In the genomic region with DNA sequence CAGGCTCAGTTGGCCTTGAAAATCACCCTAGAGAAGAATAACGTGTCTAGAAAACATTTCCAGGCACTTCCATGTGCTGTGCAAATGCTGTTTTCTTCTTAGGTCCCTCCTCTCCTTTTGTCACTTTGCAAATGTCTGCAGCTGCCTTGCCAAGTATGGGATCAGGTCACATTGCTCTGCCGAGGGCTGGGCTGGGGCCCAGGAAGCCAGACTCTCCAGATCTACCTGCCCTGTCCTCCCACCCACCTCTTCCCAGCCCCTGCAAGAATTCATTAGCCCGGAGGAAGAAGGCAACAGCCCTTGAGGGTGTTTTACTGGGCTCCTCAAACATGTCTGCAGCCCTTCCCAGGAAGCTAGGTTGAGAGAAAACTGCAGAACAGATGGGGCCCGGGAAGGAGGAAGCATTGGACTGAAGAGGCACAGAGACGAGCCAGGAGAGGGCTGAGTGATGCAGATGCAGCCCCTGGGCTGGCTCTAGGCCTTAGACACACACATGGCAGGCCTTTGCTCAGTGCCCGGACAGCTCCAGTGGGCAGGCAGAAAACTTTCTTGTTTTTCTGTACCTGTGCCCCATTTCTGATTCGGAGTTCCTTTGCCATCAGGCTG, we compare ENCODE assay signal across 14 cellular contexts. TPM values are rescaled to one million over a fixed set of nuclear protein-coding genes. Genes with fewer than 3 reads are reported as not detected.
DNase-seq lines count a peak whose midpoint lies in the region; ATAC-seq and TF ChIP-seq lines count a peak whose summit lies in the region.
"Had no signal": no experiment of that assay in that cellular context is flagged by ENCODE, and none has a peak within 500 bp of the region (broad histone marks: within the 10 kb centered on the region; RNA-seq: fewer than 3 reads in every experiment).

No MANE protein-coding gene starts in this region.

- ATAC-seq in Right ventricle myocardium inferior (peak; percentile 55), GM21423 (IDR thresholded peaks at IDR 0.05; ENCODE audit: unreplicated experiment) (no peak)
- ATAC-seq: activated CD4-positive, alpha-beta T cell treated with anti-CD3 and anti-CD28 coated beads for 36 hours; T-helper 17 cell had no signal

- peaks cover 4% of the 10 kb centered on the region for H3K36me3 Mint-ChIP-seq in type B pancreatic cell
- H3K36me3 Mint-ChIP-seq: activated naive CD8-positive, alpha-beta T cell treated with anti-CD3 and anti-CD28 coated beads, Interleukin-2, amount 10 ng/mL, durations not matched to agents 7 days and 5 days; memory B cell had no signal

- H3F3A ChIP-seq in OCI-LY1 (ENCODE audit: insufficient read depth, low read length): peaks cover 8% of the 10 kb centered on the region

- H3K36me3 ChIP-seq in OCI-LY1 (ENCODE audit: insufficient read depth, low read length) (no peaks in the 10 kb centered on the region), left ventricle myocardium inferior (no peaks in the 10 kb centered on the region)
- H3K36me3 ChIP-seq: MG63 had no signal

- H3K4me3 ChIP-seq in OCI-LY1 (ENCODE audit: low read depth, low read length, poor library complexity, severe bottlenecking) (no peak overlapping the region), left ventricle myocardium inferior (no peak overlapping the region)
- H3K4me3 ChIP-seq: MG63 had no signal

- H2AFZ ChIP-seq in OCI-LY1 (ENCODE audit: low read length): no peak overlapping the region

- intact Hi-C loops in Right ventricle myocardium inferior (cut with DNase I): no loop called here
- intact Hi-C loops in cardiac septum (cut with DNase I): no loop called here
- intact Hi-C loops in left ventricle myocardium inferior (cut with micrococcal nuclease): no loop called here

- peak overlapping the region; percentile 12; the same call in 1 of the 2 replicates for H3K9ac ChIP-seq in OCI-LY1 (ENCODE audit: low read length)

- H3K4me2 ChIP-seq in OCI-LY1 (ENCODE audit: low read length): peak overlapping the region; percentile 2; the same call in 1 of the 2 replicates

- H3K9me3 ChIP-seq in OCI-LY1 (ENCODE audit: low read length): no peaks in the 10 kb centered on the region
- no peaks in the 10 kb centered on the region for H3K9me3 ChIP-seq in left ventricle myocardium inferior (replicated peaks)

- H3K4me1 ChIP-seq in OCI-LY1 (ENCODE audit: insufficient read depth, low read length, severe bottlenecking) (peaks cover 99% of the 10 kb centered on the region), left ventricle myocardium inferior (peaks cover 46% of the 10 kb centered on the region)

- H4K20me1 ChIP-seq in OCI-LY1 (ENCODE audit: insufficient read depth, low read length): no peaks in the 10 kb centered on the region

- DNase-seq in Right ventricle myocardium inferior (ENCODE audit: missing footprints) (no peak), cardiac septum (ENCODE audit: low spot score) (no peak), left ventricle myocardium inferior (no peak), type B pancreatic cell (ENCODE audit: extremely low spot score, unreplicated experiment) (no peak), NCI-H187 treated with DMSO at 0.1 percent for 48 hours (lab: John Stamatoyannopoulos, UW) (no peak)
- DNase-seq in activated CD4-positive, alpha-beta T cell treated with anti-CD3 and anti-CD28 coated beads for 1 hour: no peak
- DNase-seq: activated CD4-positive, alpha-beta T cell treated with anti-CD3 and anti-CD28 coated beads for 36 hours; activated naive CD8-positive, alpha-beta T cell treated with anti-CD3 and anti-CD28 coated beads, Interleukin-2, amount 10 ng/mL, durations not matched to agents 7 days and 5 days; activated T-cell treated with anti-CD3 and anti-CD28 coated beads, Interleukin-2, amount 50 U/mL, for 24 hours; MG63; T-helper 17 cell had no signal

- TF ChIP-seq CTCF in OCI-LY1 (IDR thresholded peaks at IDR 0.05; ENCODE audit: low read length): no peak
- TF ChIP-seq CTCF in left ventricle myocardium inferior (IDR thresholded peaks at IDR 0.05; ENCODE audit: borderline replicate concordance): no peak
- no peak for TF ChIP-seq CTCF in type B pancreatic cell (conservative IDR thresholded peaks at IDR 0.05)

- no peaks in the 10 kb centered on the region for H3K9me2 ChIP-seq in OCI-LY1 (ENCODE audit: low read depth, low read length)

- H3K27me3 Mint-ChIP-seq in type B pancreatic cell: no peaks in the 10 kb centered on the region
- H3K27me3 Mint-ChIP-seq: memory B cell had no signal

- no peak overlapping the region for H3K4me3 Mint-ChIP-seq in type B pancreatic cell
- H3K4me3 Mint-ChIP-seq: activated CD4-positive, alpha-beta T cell treated with anti-CD3 and anti-CD28 coated beads for 36 hours; activated naive CD8-positive, alpha-beta T cell treated with anti-CD3 and anti-CD28 coated beads, Interleukin-2, amount 10 ng/mL, durations not matched to agents 7 days and 5 days; activated T-cell treated with anti-CD3 and anti-CD28 coated beads, Interleukin-2, amount 50 U/mL, for 24 hours; memory B cell; T-helper 17 cell had no signal

- H3K9me3 Mint-ChIP-seq in type B pancreatic cell: no peaks in the 10 kb centered on the region
- H3K9me3 Mint-ChIP-seq: activated naive CD8-positive, alpha-beta T cell treated with anti-CD3 and anti-CD28 coated beads, Interleukin-2, amount 10 ng/mL, durations not matched to agents 7 days and 5 days; activated T-cell treated with anti-CD3 and anti-CD28 coated beads, Interleukin-2, amount 50 U/mL, for 24 hours; memory B cell had no signal

- no peaks in the 10 kb centered on the region for H3K79me2 ChIP-seq in OCI-LY1 (ENCODE audit: insufficient read depth, low read length)

- H3K27me3 ChIP-seq in OCI-LY1 (ENCODE audit: insufficient read depth, low read length) (no peaks in the 10 kb centered on the region), left ventricle myocardium inferior (ENCODE audit: low read depth) (no peaks in the 10 kb centered on the region)
- H3K27me3 ChIP-seq: MG63 had no signal

- peak overlapping the region; percentile 76 for H3K27ac Mint-ChIP-seq in type B pancreatic cell
- H3K27ac Mint-ChIP-seq: activated CD4-positive, alpha-beta T cell treated with anti-CD3 and anti-CD28 coated beads for 36 hours; activated naive CD8-positive, alpha-beta T cell treated with anti-CD3 and anti-CD28 coated beads, Interleukin-2, amount 10 ng/mL, durations not matched to agents 7 days and 5 days; activated T-cell treated with anti-CD3 and anti-CD28 coated beads, Interleukin-2, amount 50 U/mL, for 24 hours; T-helper 17 cell had no signal

- H3K4me1 Mint-ChIP-seq in type B pancreatic cell (ENCODE audit: unreplicated experiment): peaks cover 22% of the 10 kb centered on the region
- H3K4me1 Mint-ChIP-seq: T-helper 17 cell had no signal

- H3K27ac ChIP-seq in OCI-LY1 (ENCODE audit: low read depth, low read length, poor library complexity, severe bottlenecking) (peak overlapping the region; percentile 96), left ventricle myocardium inferior (replicated peaks) (peak overlapping the region; percentile 58)

RNA-seq across cellular contexts. Expression of gene WSB1, which starts 47.2 kb away (rescaled TPM):
- total RNA-seq in Right ventricle myocardium inferior (48.7 TPM), cardiac septum (94.1 TPM), left ventricle myocardium inferior (53.3 TPM), type B pancreatic cell (ENCODE audit: low replicate concordance) (259 and 270 TPM in 2 replicates)
